In genomic region chr9:121285835-121286687, GRCh38 we compare ENCODE assay signal across 8 cellular contexts. TPM values are rescaled to one million over a fixed set of nuclear protein-coding genes. Genes with fewer than 3 reads are reported as not detected.
A peak's percentile ranks its signal among the peaks of the same experiment; 100 is the strongest.
DNase-seq lines count a peak whose midpoint lies in the region; ATAC-seq, FAIRE-seq and TF ChIP-seq lines count a peak whose summit lies in the region.

No MANE protein-coding gene starts in this region.

- ATAC-seq in stimulated activated naive CD8-positive, alpha-beta T cell treated with anti-CD3 and anti-CD28 coated beads, Interleukin-15, Interleukin-2, amounts not matched to agents 100 U/mL and 50 U/mL, for 24 hours, result no peak
- ATAC-seq in K562 (peak; percentile 7), GM18867 (IDR thresholded peaks at IDR 0.05; ENCODE audit: unreplicated experiment) (no peak), GM21576 (IDR thresholded peaks at IDR 0.05; ENCODE audit: unreplicated experiment) (no peak)

- H3K27ac Mint-ChIP-seq in stimulated activated naive CD8-positive, alpha-beta T cell treated with anti-CD3 and anti-CD28 coated beads, Interleukin-15, Interleukin-2, amounts not matched to agents 100 ng/mL and 50 ng/mL, for 24 hours, result peak overlapping the region; percentile 74
- H3K27ac Mint-ChIP-seq in immature natural killer cell, result peak overlapping the region in 2 of 6 donors; percentile 62 to 66

- no peaks in the 10 kb centered on the region for H3K27me3 Mint-ChIP-seq in stimulated activated naive CD8-positive, alpha-beta T cell treated with anti-CD3 and anti-CD28 coated beads, Interleukin-15, Interleukin-2, amounts not matched to agents 100 ng/mL and 50 ng/mL, for 24 hours
- peaks cover 0 to 4% (median 2%) of the 10 kb centered on the region in 3 donors for H3K27me3 Mint-ChIP-seq in immature natural killer cell (ENCODE audit: low read depth in 3 of 3)

- no peaks in the 10 kb centered on the region for H3K9me3 Mint-ChIP-seq in stimulated activated naive CD8-positive, alpha-beta T cell treated with anti-CD3 and anti-CD28 coated beads, Interleukin-15, Interleukin-2, amounts not matched to agents 100 ng/mL and 50 ng/mL, for 24 hours
- no peaks in the 10 kb centered on the region for H3K9me3 Mint-ChIP-seq in immature natural killer cell

- H3K4me2 ChIP-seq in K562 (ENCODE audit: insufficient read depth, low read length), result peak overlapping the region; percentile 75
- H3K4me2 ChIP-seq in smooth muscle cell, result peak overlapping the region; percentile 81

- H3K9me1 ChIP-seq in K562 (ENCODE audit: control insufficient read depth, insufficient read depth, low read length), result peaks cover 10% of the 10 kb centered on the region

- peaks cover 39% of the 10 kb centered on the region for H3K4me1 Mint-ChIP-seq in stimulated activated naive CD8-positive, alpha-beta T cell treated with anti-CD3 and anti-CD28 coated beads, Interleukin-15, Interleukin-2, amounts not matched to agents 100 ng/mL and 50 ng/mL, for 24 hours (ENCODE audit: low read depth)
- H3K4me1 Mint-ChIP-seq in immature natural killer cell, result peaks cover 38 to 54% of the 10 kb centered on the region in 2 donors

- H3K36me3 ChIP-seq in K562 (ENCODE audit: control insufficient read depth, insufficient read depth, low read length) (no peaks in the 10 kb centered on the region; the same call in 2 of the 3 replicates), smooth muscle cell (ENCODE audit: low read depth) (no peaks in the 10 kb centered on the region)

- peak overlapping the region; percentile 93 for H3K27ac ChIP-seq in K562 (ENCODE audit: extremely low read depth, low read depth, low read length)
- peak overlapping the region; percentile 99 for H3K27ac ChIP-seq in smooth muscle cell (ENCODE audit: low read depth)

- peak; percentile 29 for FAIRE-seq in K562 (lab: Jason Lieb, UNC)

- no peak overlapping the region for H3K4me3 Mint-ChIP-seq in stimulated activated naive CD8-positive, alpha-beta T cell treated with anti-CD3 and anti-CD28 coated beads, Interleukin-15, Interleukin-2, amounts not matched to agents 100 ng/mL and 50 ng/mL, for 24 hours
- peak overlapping the region in 3 of 5 donors; percentile 5 to 33 (median 24) for H3K4me3 Mint-ChIP-seq in immature natural killer cell

- H3K9me3 ChIP-seq in K562 (replicated peaks; ENCODE audit: control insufficient read depth, insufficient read depth, low read depth, low read length) (no peaks in the 10 kb centered on the region), smooth muscle cell (replicated peaks; ENCODE audit: low read depth) (no peaks in the 10 kb centered on the region)

- TF ChIP-seq RAD21 in K562 (CRISPR knock-in tag; conservative IDR thresholded peaks at IDR 0.05 in 1 of 2, IDR thresholded peaks at IDR 0.05 in 1 of 2), result no peak

- no peak for DNase-seq in stimulated activated naive CD8-positive, alpha-beta T cell treated with anti-CD3 and anti-CD28 coated beads, Interleukin-15, Interleukin-2, amounts not matched to agents 100 U/mL and 50 U/mL, for 24 hours
- DNase-seq in K562 (ENCODE audit: extremely low read depth in 1 of 4, low spot score in 3 of 4) (peak; percentile 37 to 49 (median 43)), immature natural killer cell (no peak), smooth muscle cell (lab: John Stamatoyannopoulos, UW; ENCODE audit: unreplicated experiment) (no peak), SHP77 treated with DMSO at 0.1 percent for 48 hours (lab: John Stamatoyannopoulos, UW) (no peak)

- BruUV-seq in K562 (replicated peaks; lab: Mats Ljungman, UMichigan), result no TSS peak

- POLR2A ChIA-PET in K562 (lab: Yijun Ruan, JAX), result interaction anchor here (0.7 to 2.9 kb wide), 4 partner anchors 11 to 74 kb away, joined by 3 to 11 read pairs (median 3); partner anchors contain the start of gene GSN

- H3F3A ChIP-seq in smooth muscle cell (ENCODE audit: low read depth), result peaks cover 67% of the 10 kb centered on the region

- TF ChIP-seq CTCF in K562 (IDR thresholded peaks at IDR 0.05 in 2 of 3, conservative IDR thresholded peaks at IDR 0.05 in 1 of 3; ENCODE audit: insufficient read depth in 2 of 3, low read depth in 1 of 3, low read length in 3 of 3) (no peak), smooth muscle cell (IDR thresholded peaks at IDR 0.05; ENCODE audit: borderline replicate concordance, insufficient read depth, poor library complexity, severe bottlenecking) (no peak)

- H3K27me3 ChIP-seq in K562 (ENCODE audit: control insufficient read depth in 2 of 2, insufficient read depth in 2 of 2, low read length in 2 of 2) (no peaks in the 10 kb centered on the region), smooth muscle cell (ENCODE audit: low read depth) (no peaks in the 10 kb centered on the region)

- in situ Hi-C loops in K562 (cut with MboI), result no loop called here

- H3K9ac ChIP-seq in K562 (ENCODE audit: insufficient read depth in 1 of 2, low read depth in 2 of 2, low read length in 2 of 2), result peak overlapping the region; percentile 78
- H3K9ac ChIP-seq in smooth muscle cell (ENCODE audit: low read depth), result peak overlapping the region; percentile 92

- no peak for TF ChIP-seq EP300 in K562 (IDR thresholded peaks at IDR 0.05; ENCODE audit: low read length)

- 36% methylated on average over 15 of the region's 18 CpGs for WGBS in K562 (ENCODE audit: insufficient coverage, low coverage, missing lambda C conversion rate)
- WGBS in smooth muscle cell (ENCODE audit: low lambda C conversion rate), result 13% methylated on average over 18 of the region's 18 CpGs

- CTCF ChIA-PET in K562 (lab: Yijun Ruan, JAX; ENCODE audit: low intra/inter-chr PET ratio), result no interaction called here

- H3K4me1 ChIP-seq in K562 (replicated peaks in 1 of 2; ENCODE audit: control insufficient read depth in 2 of 2, insufficient read depth in 2 of 2, low read length in 2 of 2), result peaks cover 71 to 82% of the 10 kb centered on the region in 2 experiments
- peaks cover 64% of the 10 kb centered on the region for H3K4me1 ChIP-seq in smooth muscle cell (ENCODE audit: low read depth)

- H4K20me1 ChIP-seq in K562 (replicated peaks; ENCODE audit: control insufficient read depth, insufficient read depth, low read length), result no peaks in the 10 kb centered on the region
- peaks cover 18% of the 10 kb centered on the region for H4K20me1 ChIP-seq in smooth muscle cell (ENCODE audit: low read depth)

- H3K79me2 ChIP-seq in K562 (ENCODE audit: control insufficient read depth, insufficient read depth, low read length) (no peaks in the 10 kb centered on the region), smooth muscle cell (ENCODE audit: low read depth) (peaks cover 48% of the 10 kb centered on the region)

- no peaks in the 10 kb centered on the region for H3K36me3 Mint-ChIP-seq in stimulated activated naive CD8-positive, alpha-beta T cell treated with anti-CD3 and anti-CD28 coated beads, Interleukin-15, Interleukin-2, amounts not matched to agents 100 ng/mL and 50 ng/mL, for 24 hours (ENCODE audit: low read depth)
- peaks cover 6 to 29% (median 8%) of the 10 kb centered on the region in 3 donors for H3K36me3 Mint-ChIP-seq in immature natural killer cell

- H3K4me3 ChIP-seq in K562, result peak overlapping the region; percentile 7; the same call in 1 of the 2 replicates
- no peak overlapping the region for H3K4me3 ChIP-seq in smooth muscle cell

- intact Hi-C loops in K562 (cut with micrococcal nuclease), result loop anchor here (2.0 kb wide), 1 partner anchor 35 kb away; no protein-coding TSS in a partner anchor

- no peak for TF ChIP-seq POLR2A in K562 (conservative IDR thresholded peaks at IDR 0.05)

- H2AFZ ChIP-seq in K562 (ENCODE audit: low read depth, low read length) (peak overlapping the region; percentile 78), smooth muscle cell (ENCODE audit: low read depth) (peak overlapping the region; percentile 23)

TF ChIP-seq in K562, 482 proteins besides CTCF, POLR2A, EP300 and RAD21 (continues in another document):
- no peak for TF ChIP-seq NR0B1 (IDR thresholded peaks at IDR 0.05; ENCODE audit: partially characterized antibody)
- TF ChIP-seq THRAP3 (IDR thresholded peaks at IDR 0.05; ENCODE audit: borderline replicate concordance), result no peak

RNA-seq across cellular contexts. Expression of gene GSN, which starts 18.1 kb away (rescaled TPM):
- total RNA-seq in K562 (2011; cell fraction: chromatin; rRNA removed; ENCODE audit: low replicate concordance), result 15.3 and 27.0 TPM in 2 replicates
- 9.9 and 11.0 TPM in 2 replicates for total RNA-seq in K562 (2011; cell fraction: nucleolus; rRNA removed)
- 8.1 and 9.2 TPM in 2 replicates for total RNA-seq in K562 (2011; cell fraction: nucleoplasm; rRNA removed)
- total RNA-seq in K562 (2014; rRNA removed) (8.2 and 10.8 TPM in 2 replicates), K562 (2014; rRNA removed; fragmentation: Illumina TruSeq; extraction: Trizol) (3.3 and 3.5 TPM in 2 replicates), K562 (2015; rRNA removed; fragmentation: Illumina TruSeq; extraction: Trizol) (12.3 and 12.4 TPM in 2 replicates), K562 (2021) (9.0 and 9.6 TPM in 2 replicates), smooth muscle cell (337 and 430 TPM in 2 replicates)
- polyA plus RNA-seq in K562 (2011; rRNA removed) (16.6 and 24.2 TPM in 2 replicates), K562 (2014; fragmentation: Illumina TruSeq; extraction: Trizol) (5.2 and 7.4 TPM in 2 replicates), K562 (2014; fragmentation: Nextera tagmentation; extraction: Ambion mirVana) (under 1 TPM; 0.39 to 0.41 TPM), K562 (2014; rRNA removed) (7.5 and 11.2 TPM in 2 replicates), immature natural killer cell (100 to 1,000 TPM; 199 to 325 (median 226) TPM), smooth muscle cell (529 and 685 TPM in 2 replicates)
- polyA plus RNA-seq in K562 (2011; cell fraction: cytosol; rRNA removed), result 27.5 and 34.5 TPM in 2 replicates
- polyA plus RNA-seq in K562 (2011; cell fraction: nucleus; rRNA removed), result 15.8 and 17.0 TPM in 2 replicates
- 11.2 and 34.5 TPM in 2 replicates for polyA plus RNA-seq in K562 (2012)
- polyA minus RNA-seq in K562 (2011; rRNA and poly(A)+ RNA removed), result 23.7 and 31.3 TPM in 2 replicates
- polyA minus RNA-seq in K562 (2011; cell fraction: cytosol; rRNA and poly(A)+ RNA removed), result 24.8 and 27.9 TPM in 2 replicates
- 6.2 and 9.0 TPM in 2 replicates for polyA minus RNA-seq in K562 (2011; cell fraction: nucleus; rRNA and poly(A)+ RNA removed)

Comparison
In these comparisons a context has a peak if more than half of its experiments do, and no peak if none do; other contexts are left out.
1. DNase-seq: peak in K562 (4 of 4); none in stimulated activated naive CD8-positive, alpha-beta T cell treated with anti-CD3 and anti-CD28 coated beads, Interleukin-15, Interleukin-2, amounts not matched to agents 100 U/mL and 50 U/mL, for 24 hours (single experiment), immature natural killer cell (0 of 3), smooth muscle cell (single experiment) and SHP77 treated with DMSO at 0.1 percent for 48 hours (single experiment).
2. RNA of gene GSN, which starts 18.1 kb away (polyA plus RNA-seq): 529 to 685 TPM in smooth muscle cell and 199 to 325 TPM in immature natural killer cell; 0.39 to 34.5 TPM in K562; every median in the first group is over 4 times any median in the second.